ENCODE assay signal across 1 cellular context in the genomic region with DNA sequence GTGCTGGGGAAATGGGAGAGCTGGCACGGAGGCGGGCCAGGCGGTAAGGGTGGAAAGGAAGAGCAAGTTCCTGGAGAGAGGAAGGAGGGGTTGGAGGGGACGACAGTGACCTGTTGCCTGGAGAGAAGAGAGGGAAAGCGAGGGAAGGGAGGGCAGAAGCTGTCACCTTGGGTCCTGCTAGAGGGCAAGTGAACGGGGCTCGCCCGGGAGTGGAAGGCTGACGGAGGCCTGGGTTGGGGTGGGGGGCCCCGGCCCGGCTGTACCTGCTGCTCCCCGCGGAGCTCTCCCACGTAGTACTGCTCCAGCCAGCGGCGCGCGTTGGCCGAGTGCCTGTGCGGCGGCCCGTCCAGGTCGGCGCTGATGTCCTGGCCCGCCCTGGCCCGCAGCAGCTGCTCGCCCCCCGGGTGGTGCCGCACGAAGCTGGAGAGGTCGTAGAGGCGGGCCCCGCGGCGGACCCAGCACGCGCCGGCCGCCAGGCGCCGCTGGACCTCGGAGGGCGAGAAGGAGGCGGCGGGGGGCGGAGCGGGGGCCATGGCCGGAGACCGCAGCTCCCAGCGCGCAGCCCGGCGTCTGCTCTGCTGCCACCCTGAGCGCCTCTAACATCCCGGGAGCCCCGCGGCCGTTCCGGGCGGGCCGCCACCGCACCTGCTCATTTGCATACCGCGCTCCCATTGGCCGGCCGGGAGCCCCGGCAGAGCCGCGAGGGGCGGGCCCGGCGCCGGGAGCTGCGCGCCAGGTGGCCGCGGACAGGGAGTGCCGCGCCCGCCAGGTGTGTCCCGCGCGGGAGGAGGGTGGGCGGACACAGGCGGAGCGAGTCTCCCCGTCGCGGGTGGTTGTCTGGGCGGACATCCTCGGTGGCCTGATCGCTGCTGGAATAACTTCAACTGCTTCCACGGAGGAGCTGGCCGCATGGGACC.
TF ChIP-seq lines count a peak whose summit lies in the region.

Gene FA2H (minus strand): TSS at position 598 of the 917 bp plus-strand sequence. CDS start 65 bp downstream, at position 533.

TF ChIP-seq in HepG2, 621 proteins besides CTCF, POLR2A, EP300 and RAD21 (continued from another document and continues in another):
- TF ChIP-seq ZNF281 (CRISPR knock-in tag; IDR thresholded peaks at IDR 0.05; ENCODE audit: borderline replicate concordance) (0 out of 2 replicates have a peak, but pooled peaks have one; percentile 9), JUN (CRISPR knock-in tag; IDR thresholded peaks at IDR 0.05) (0 out of 2 replicates have a peak, but pooled peaks have one; percentile 27), ZBTB3 (CRISPR knock-in tag; IDR thresholded peaks at IDR 0.05; ENCODE audit: borderline replicate concordance, low read depth) (no peak), NRL (CRISPR knock-in tag; IDR thresholded peaks at IDR 0.05; ENCODE audit: borderline replicate concordance) (peak; percentile 54; the same call in 1 of the 2 replicates), ZIK1 (CRISPR knock-in tag; IDR thresholded peaks at IDR 0.05; ENCODE audit: borderline replicate concordance, low read depth) (peak; percentile 80; the same call in 1 of the 2 replicates), EZH2 (conservative IDR thresholded peaks at IDR 0.05; ENCODE audit: low read depth, low read length) (no peak), ZNF382 (CRISPR knock-in tag; IDR thresholded peaks at IDR 0.05; ENCODE audit: borderline replicate concordance) (no peak), ZNF432 (CRISPR knock-in tag; IDR thresholded peaks at IDR 0.05; ENCODE audit: borderline replicate concordance) (no peak), PTBP1 (IDR thresholded peaks at IDR 0.05; ENCODE audit: low read depth, low read length, poor library complexity, severe bottlenecking) (peak; percentile 53), PAWR (CRISPR knock-in tag; IDR thresholded peaks at IDR 0.05; ENCODE audit: borderline replicate concordance) (no peak), KMT2A (CRISPR knock-in tag; IDR thresholded peaks at IDR 0.05) (no peak), TCF12 (IDR thresholded peaks at IDR 0.05) (no peak), TCF12 (CRISPR knock-in tag; IDR thresholded peaks at IDR 0.05) (no peak), ZNF816 (CRISPR knock-in tag; IDR thresholded peaks at IDR 0.05; ENCODE audit: borderline replicate concordance) (no peak), HOXA7 (CRISPR knock-in tag; IDR thresholded peaks at IDR 0.05) (no peak), SALL1 (CRISPR knock-in tag; IDR thresholded peaks at IDR 0.05) (peak; percentile 73), JDP2 (CRISPR knock-in tag; IDR thresholded peaks at IDR 0.05; ENCODE audit: borderline replicate concordance) (no peak), CCAR2 (optimal IDR thresholded peaks at IDR 0.05; ENCODE audit: low read depth, low read length) (no peak), ZBTB34 (CRISPR knock-in tag; IDR thresholded peaks at IDR 0.05) (no peak), MAFK (conservative IDR thresholded peaks at IDR 0.05 in 1 of 2, IDR thresholded peaks at IDR 0.05 in 1 of 2; ENCODE audit: low read length in 2 of 2) (no peak), KLF15 (CRISPR knock-in tag; IDR thresholded peaks at IDR 0.05; ENCODE audit: borderline replicate concordance) (no peak), ZFX (CRISPR knock-in tag; IDR thresholded peaks at IDR 0.05; ENCODE audit: low read depth) (peak; percentile 68), SMAD9 (CRISPR knock-in tag; IDR thresholded peaks at IDR 0.05) (no peak), ZSCAN29 (CRISPR knock-in tag; conservative IDR thresholded peaks at IDR 0.05) (0 out of 2 replicates have a peak, but pooled peaks have one; percentile 67), RFX5 (IDR thresholded peaks at IDR 0.05; ENCODE audit: low read depth, low read length) (no peak), EEA1 (CRISPR knock-in tag; IDR thresholded peaks at IDR 0.05; ENCODE audit: borderline replicate concordance) (no peak), ZNF510 (CRISPR knock-in tag; IDR thresholded peaks at IDR 0.05; ENCODE audit: low read depth) (no peak), AKNA (CRISPR knock-in tag; IDR thresholded peaks at IDR 0.05; ENCODE audit: borderline replicate concordance) (no peak)
- TF ChIP-seq, protein P1, sequence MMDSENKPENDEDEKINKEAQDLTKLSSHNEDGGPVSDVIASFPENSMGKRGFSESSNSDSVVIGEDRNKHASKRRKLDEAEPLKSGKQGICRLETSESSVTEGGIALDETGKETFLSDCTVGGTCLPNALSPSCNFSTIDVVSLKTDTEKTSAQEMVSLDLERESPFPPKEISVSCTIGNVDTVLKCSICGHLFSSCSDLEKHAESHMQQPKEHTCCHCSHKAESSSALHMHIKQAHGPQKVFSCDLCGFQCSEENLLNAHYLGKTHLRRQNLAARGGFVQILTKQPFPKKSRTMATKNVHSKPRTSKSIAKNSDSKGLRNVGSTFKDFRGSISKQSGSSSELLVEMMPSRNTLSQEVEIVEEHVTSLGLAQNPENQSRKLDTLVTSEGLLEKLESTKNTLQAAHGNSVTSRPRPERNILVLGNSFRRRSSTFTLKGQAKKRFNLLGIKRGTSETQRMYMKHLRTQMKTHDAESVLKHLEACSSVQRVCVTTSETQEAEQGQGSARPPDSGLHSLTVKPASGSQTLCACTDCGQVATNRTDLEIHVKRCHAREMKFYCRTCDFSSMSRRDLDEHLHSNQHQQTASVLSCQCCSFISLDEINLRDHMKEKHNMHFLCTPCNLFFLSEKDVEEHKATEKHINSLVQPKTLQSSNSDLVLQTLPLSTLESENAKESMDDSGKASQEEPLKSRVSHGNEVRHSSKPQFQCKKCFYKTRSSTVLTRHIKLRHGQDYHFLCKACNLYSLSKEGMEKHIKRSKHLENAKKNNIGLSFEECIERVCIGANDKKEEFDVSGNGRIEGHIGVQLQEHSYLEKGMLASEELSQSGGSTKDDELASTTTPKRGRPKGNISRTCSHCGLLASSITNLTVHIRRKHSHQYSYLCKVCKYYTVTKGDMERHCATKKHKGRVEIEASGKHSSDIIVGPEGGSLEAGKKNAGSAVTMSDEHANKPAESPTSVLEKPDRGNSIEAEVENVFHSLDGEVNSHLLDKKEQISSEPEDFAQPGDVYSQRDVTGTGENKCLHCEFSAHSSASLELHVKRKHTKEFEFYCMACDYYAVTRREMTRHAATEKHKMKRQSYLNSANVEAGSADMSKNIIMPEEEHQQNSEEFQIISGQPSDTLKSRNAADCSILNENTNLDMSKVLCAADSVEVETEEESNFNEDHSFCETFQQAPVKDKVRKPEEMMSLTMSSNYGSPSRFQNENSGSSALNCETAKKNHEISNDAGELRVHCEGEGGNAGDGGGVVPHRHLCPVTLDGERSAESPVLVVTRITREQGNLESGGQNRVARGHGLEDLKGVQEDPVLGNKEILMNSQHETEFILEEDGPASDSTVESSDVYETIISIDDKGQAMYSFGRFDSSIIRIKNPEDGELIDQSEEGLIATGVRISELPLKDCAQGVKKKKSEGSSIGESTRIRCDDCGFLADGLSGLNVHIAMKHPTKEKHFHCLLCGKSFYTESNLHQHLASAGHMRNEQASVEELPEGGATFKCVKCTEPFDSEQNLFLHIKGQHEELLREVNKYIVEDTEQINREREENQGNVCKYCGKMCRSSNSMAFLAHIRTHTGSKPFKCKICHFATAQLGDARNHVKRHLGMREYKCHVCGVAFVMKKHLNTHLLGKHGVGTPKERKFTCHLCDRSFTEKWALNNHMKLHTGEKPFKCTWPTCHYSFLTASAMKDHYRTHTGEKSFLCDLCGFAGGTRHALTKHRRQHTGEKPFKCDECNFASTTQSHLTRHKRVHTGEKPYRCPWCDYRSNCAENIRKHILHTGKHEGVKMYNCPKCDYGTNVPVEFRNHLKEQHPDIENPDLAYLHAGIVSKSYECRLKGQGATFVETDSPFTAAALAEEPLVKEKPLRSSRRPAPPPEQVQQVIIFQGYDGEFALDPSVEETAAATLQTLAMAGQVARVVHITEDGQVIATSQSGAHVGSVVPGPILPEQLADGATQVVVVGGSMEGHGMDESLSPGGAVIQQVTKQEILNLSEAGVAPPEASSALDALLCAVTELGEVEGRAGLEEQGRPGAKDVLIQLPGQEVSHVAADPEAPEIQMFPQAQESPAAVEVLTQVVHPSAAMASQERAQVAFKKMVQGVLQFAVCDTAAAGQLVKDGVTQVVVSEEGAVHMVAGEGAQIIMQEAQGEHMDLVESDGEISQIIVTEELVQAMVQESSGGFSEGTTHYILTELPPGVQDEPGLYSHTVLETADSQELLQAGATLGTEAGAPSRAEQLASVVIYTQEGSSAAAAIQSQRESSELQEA (CRISPR knock-in tag; IDR thresholded peaks at IDR 0.05; ENCODE audit: not compliant biosample characterization): peak; percentile 37
- TF ChIP-seq, protein P2, sequence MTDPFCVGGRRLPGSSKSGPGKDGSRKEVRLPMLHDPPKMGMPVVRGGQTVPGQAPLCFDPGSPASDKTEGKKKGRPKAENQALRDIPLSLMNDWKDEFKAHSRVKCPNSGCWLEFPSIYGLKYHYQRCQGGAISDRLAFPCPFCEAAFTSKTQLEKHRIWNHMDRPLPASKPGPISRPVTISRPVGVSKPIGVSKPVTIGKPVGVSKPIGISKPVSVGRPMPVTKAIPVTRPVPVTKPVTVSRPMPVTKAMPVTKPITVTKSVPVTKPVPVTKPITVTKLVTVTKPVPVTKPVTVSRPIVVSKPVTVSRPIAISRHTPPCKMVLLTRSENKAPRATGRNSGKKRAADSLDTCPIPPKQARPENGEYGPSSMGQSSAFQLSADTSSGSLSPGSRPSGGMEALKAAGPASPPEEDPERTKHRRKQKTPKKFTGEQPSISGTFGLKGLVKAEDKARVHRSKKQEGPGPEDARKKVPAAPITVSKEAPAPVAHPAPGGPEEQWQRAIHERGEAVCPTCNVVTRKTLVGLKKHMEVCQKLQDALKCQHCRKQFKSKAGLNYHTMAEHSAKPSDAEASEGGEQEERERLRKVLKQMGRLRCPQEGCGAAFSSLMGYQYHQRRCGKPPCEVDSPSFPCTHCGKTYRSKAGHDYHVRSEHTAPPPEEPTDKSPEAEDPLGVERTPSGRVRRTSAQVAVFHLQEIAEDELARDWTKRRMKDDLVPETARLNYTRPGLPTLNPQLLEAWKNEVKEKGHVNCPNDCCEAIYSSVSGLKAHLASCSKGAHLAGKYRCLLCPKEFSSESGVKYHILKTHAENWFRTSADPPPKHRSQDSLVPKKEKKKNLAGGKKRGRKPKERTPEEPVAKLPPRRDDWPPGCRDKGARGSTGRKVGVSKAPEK (CRISPR knock-in tag; IDR thresholded peaks at IDR 0.05; ENCODE audit: borderline replicate concordance): no peak
